In genomic region chr13:49046002-49046401, GRCh38 we compare ENCODE assay signal across 15 cellular contexts.
"Had no signal": no experiment of that assay in that cellular context is flagged by ENCODE, and none has a peak within 500 bp of the region (broad histone marks: within the 10 kb centered on the region; RNA-seq: fewer than 3 reads in every experiment).

No MANE protein-coding gene starts in this region.

- H3K9me3 Mint-ChIP-seq: activated CD4-positive, alpha-beta memory T cell treated with anti-CD3 and anti-CD28 coated beads for 36 hours had no signal

- H3K4me3 ChIP-seq: esophagus squamous epithelium, lower lobe of right lung, thyroid gland, vagina had no signal

- H3K27ac Mint-ChIP-seq: activated CD4-positive, alpha-beta memory T cell treated with anti-CD3 and anti-CD28 coated beads for 36 hours; activated naive CD8-positive, alpha-beta T cell; naive thymus-derived CD4-positive, alpha-beta T cell had no signal

- H3K4me1 ChIP-seq: esophagus squamous epithelium, lower lobe of right lung, thyroid gland, vagina had no signal

- H3K4me3 Mint-ChIP-seq: activated CD4-positive, alpha-beta memory T cell treated with anti-CD3 and anti-CD28 coated beads for 36 hours; activated naive CD8-positive, alpha-beta T cell; activated T-cell treated with anti-CD3 and anti-CD28 coated beads, Interleukin-2, amount 50 U/mL, for 4 hours; naive thymus-derived CD4-positive, alpha-beta T cell had no signal

- H3K9me3 ChIP-seq: esophagus squamous epithelium, lower lobe of right lung, thyroid gland, vagina had no signal

- H3K27me3 Mint-ChIP-seq: activated CD4-positive, alpha-beta memory T cell treated with anti-CD3 and anti-CD28 coated beads for 36 hours; activated naive CD8-positive, alpha-beta T cell; naive thymus-derived CD4-positive, alpha-beta T cell had no signal

- H3K36me3 ChIP-seq: esophagus squamous epithelium, lower lobe of right lung, thyroid gland, vagina had no signal

- DNase-seq: activated CD4-positive, alpha-beta memory T cell treated with anti-CD3 and anti-CD28 coated beads for 36 hours; activated gamma-delta T cell; activated T-cell treated with anti-CD3 and anti-CD28 coated beads, Interleukin-2, amount 50 U/mL, for 4 hours; aorta; esophagus squamous epithelium; hippocampal formation; lower lobe of right lung; nucleus accumbens; right cardiac atrium; small intestine; thyroid gland had no signal

- H3K27me3 ChIP-seq: esophagus squamous epithelium, thyroid gland, vagina had no signal

- H3K27ac ChIP-seq: esophagus squamous epithelium, lower lobe of right lung, thyroid gland, vagina, VCaP had no signal
